ENCODE assay signal across 25 cellular contexts in the genomic region with DNA sequence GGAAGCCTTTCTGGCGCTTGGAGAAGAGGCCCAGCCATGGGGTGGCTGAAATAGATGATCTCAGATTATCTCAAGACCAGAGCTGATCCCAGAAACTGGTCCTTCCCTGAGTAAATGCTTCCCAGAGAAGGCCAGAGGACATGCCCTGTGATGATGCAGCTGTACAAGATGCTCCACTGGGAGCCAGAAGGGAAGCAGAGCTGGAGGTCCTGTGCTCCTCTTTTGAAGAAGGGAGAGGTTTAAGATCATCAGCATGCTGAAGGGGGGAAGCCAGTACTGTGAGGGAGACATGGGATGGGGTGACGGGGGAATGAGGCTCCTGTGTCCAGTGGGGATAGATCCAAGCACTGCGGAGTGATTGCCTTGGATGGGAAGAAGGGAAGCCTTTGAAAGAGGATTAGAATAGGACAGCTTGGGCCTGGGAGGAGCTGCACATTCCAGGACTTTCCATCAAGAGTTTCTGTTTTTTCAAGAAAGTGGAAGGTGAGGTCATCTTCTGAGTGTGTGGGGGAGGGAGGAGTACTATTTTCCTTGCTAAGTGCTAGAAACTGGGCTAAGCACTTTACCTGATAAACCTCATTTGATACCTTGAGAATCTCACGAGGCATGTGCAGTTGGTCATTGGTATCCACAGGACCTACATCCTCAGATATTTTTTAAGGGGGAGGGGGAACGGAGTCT. TPM values are rescaled to one million over a fixed set of nuclear protein-coding genes. Genes with fewer than 3 reads are reported as not detected.
DNase-seq lines count a peak whose midpoint lies in the region; ATAC-seq, FAIRE-seq and TF ChIP-seq lines count a peak whose summit lies in the region.
"Had no signal": no experiment of that assay in that cellular context is flagged by ENCODE, and none has a peak within 500 bp of the region (broad histone marks: within the 10 kb centered on the region; RNA-seq: fewer than 3 reads in every experiment).

No MANE protein-coding gene starts in this region.

- no peak for FAIRE-seq in keratinocyte (lab: Jason Lieb, UNC)
- FAIRE-seq in GM19239 (lab: Jason Lieb, UNC) = no peak
- FAIRE-seq: frontal cortex had no signal

- 59% methylated on average over 5 of the region's 5 CpGs for WGBS in SK-N-SH (ENCODE audit: low lambda C conversion rate)
- 88 to 89% methylated on average over 5 of the region's 5 CpGs for WGBS in sigmoid colon, 2 donors

- no peaks in the 10 kb centered on the region for H3K9me1 ChIP-seq in keratinocyte (ENCODE audit: control insufficient read depth, extremely low read depth, insufficient read depth, low read length)

- no peak for TF ChIP-seq POLR2A in sigmoid colon (IDR thresholded peaks at IDR 0.05)

- H3K9ac ChIP-seq in SK-N-SH (no peak overlapping the region), keratinocyte (ENCODE audit: control insufficient read depth, extremely low read depth, insufficient read depth, low read length) (no peak overlapping the region)

- no peaks in the 10 kb centered on the region for H3F3A ChIP-seq in SK-N-SH (replicated peaks; ENCODE audit: insufficient read depth)

- TF ChIP-seq RAD21 in SK-N-SH (IDR thresholded peaks at IDR 0.05; ENCODE audit: low read length) = no peak

- no peak overlapping the region for H3K27ac ChIP-seq in SK-N-SH (ENCODE audit: low read depth in 2 of 2, low read length in 1 of 2)
- no peak overlapping the region for H3K27ac ChIP-seq in keratinocyte (ENCODE audit: control insufficient read depth, insufficient read depth, low read length)
- H3K27ac ChIP-seq in sigmoid colon = no peak overlapping the region
- H3K27ac ChIP-seq: adrenal gland, PC-9 had no signal

- H3K36me3 ChIP-seq in SK-N-SH (replicated peaks in 1 of 2; ENCODE audit: control insufficient read depth in 1 of 2, insufficient read depth in 2 of 2, low read length in 1 of 2) (no peaks in the 10 kb centered on the region), keratinocyte (ENCODE audit: control insufficient read depth in 2 of 2, extremely low read depth in 1 of 2, insufficient read depth in 2 of 2, low read length in 2 of 2) (no peaks in the 10 kb centered on the region), sigmoid colon (no peaks in the 10 kb centered on the region)
- H3K36me3 ChIP-seq: adrenal gland had no signal

- no peak for TF ChIP-seq EP300 in SK-N-SH (IDR thresholded peaks at IDR 0.05; ENCODE audit: borderline replicate concordance in 1 of 2, low read depth in 1 of 2, low read length in 1 of 2)
- TF ChIP-seq EP300 in sigmoid colon (IDR thresholded peaks at IDR 0.05) = no peak

- dilution Hi-C loops in keratinocyte (cut with MboI; ENCODE audit: extremely low pct_ligation_motif_present, low sequenced_read_pairs) = no loop called here

- H2AFZ ChIP-seq in SK-N-SH (ENCODE audit: low read depth) = no peak overlapping the region
- H2AFZ ChIP-seq in keratinocyte (ENCODE audit: control insufficient read depth, low read length) = peak overlapping the region; percentile 9
- H2AFZ ChIP-seq: PC-9 had no signal

- intact Hi-C loops in sigmoid colon (cut with DNase I) = no loop called here

- POLR2A ChIA-PET in SK-N-SH (lab: Yijun Ruan, JAX) = no interaction called here

- H4K20me1 ChIP-seq in SK-N-SH (ENCODE audit: insufficient read depth) (no peaks in the 10 kb centered on the region), keratinocyte (ENCODE audit: control insufficient read depth, extremely low read depth, insufficient read depth, low read length) (no peaks in the 10 kb centered on the region)

- no peaks in the 10 kb centered on the region for H3K9me2 ChIP-seq in SK-N-SH

- TF ChIP-seq CTCF in SK-N-SH (IDR thresholded peaks at IDR 0.05) (no peak), keratinocyte (optimal IDR thresholded peaks at IDR 0.05 in 1 of 3, IDR thresholded peaks at IDR 0.05 in 1 of 3, conservative IDR thresholded peaks at IDR 0.05 in 1 of 3; ENCODE audit: extremely low read depth in 1 of 3, insufficient read depth in 2 of 3, low read length in 3 of 3) (no peak), sigmoid colon (IDR thresholded peaks at IDR 0.05) (no peak)

- H3K27me3 ChIP-seq in SK-N-SH (ENCODE audit: insufficient read depth) = peaks cover 6% of the 10 kb centered on the region; the same call in 1 of the 2 replicates
- H3K27me3 ChIP-seq in keratinocyte (ENCODE audit: control insufficient read depth, extremely low read depth, insufficient read depth, low read length) = no peaks in the 10 kb centered on the region
- H3K27me3 ChIP-seq in sigmoid colon = peaks cover 0 to 8% (median 0%) of the 10 kb centered on the region in 3 donors

- H3K4me1 ChIP-seq in SK-N-SH (ENCODE audit: control insufficient read depth in 1 of 2, insufficient read depth in 2 of 2, low read depth in 1 of 2, low read length in 1 of 2) (no peaks in the 10 kb centered on the region; a peak in 1 of 4 replicates), keratinocyte (ENCODE audit: control insufficient read depth, extremely low read depth, insufficient read depth, low read length) (peaks cover 33% of the 10 kb centered on the region), sigmoid colon (peaks cover 0 to 7% (median 0%) of the 10 kb centered on the region in 4 donors)
- H3K4me1 ChIP-seq: adrenal gland had no signal

- H3K79me2 ChIP-seq in SK-N-SH (ENCODE audit: insufficient read depth) (no peaks in the 10 kb centered on the region), keratinocyte (ENCODE audit: control insufficient read depth, insufficient read depth, low read length) (no peaks in the 10 kb centered on the region)

- CTCF ChIA-PET in SK-N-SH (lab: Yijun Ruan, JAX) = interaction anchor here (1.2 to 14.8 kb wide), 7 partner anchors 9 to 96 kb away, joined by 3 to 228 read pairs (median 10); a partner anchor contains a TSS

- peak overlapping the region; percentile 37; the same call in 1 of the 2 replicates for H3K4me2 ChIP-seq in SK-N-SH
- H3K4me2 ChIP-seq in keratinocyte (ENCODE audit: control insufficient read depth, extremely low read depth, insufficient read depth, low read depth, low read length) = no peak overlapping the region
- H3K4me2 ChIP-seq: PC-9 had no signal

- DNase-seq in SK-N-SH (no peak), amniotic epithelial cell (ENCODE audit: low read depth) (peak; percentile 74), keratinocyte (ENCODE audit: low read depth, low spot score) (no peak), sigmoid colon (peak; percentile 17), GM19239 (ENCODE audit: insufficient read length, low spot score) (no peak), epidermal melanocyte (ENCODE audit: insufficient read length, low spot score) (no peak)
- DNase-seq: 8988T; activated CD4-positive, alpha-beta T cell treated with anti-CD3 and anti-CD28 coated beads for 48 hours; activated CD8-positive, alpha-beta memory T cell treated with anti-CD3 and anti-CD28 coated beads, Interleukin-2, amount 10 ng/mL, durations not matched to agents 7 days and 5 days; central memory CD4-positive, alpha-beta T cell; COR-L47; DND-41; erythroblast; KBM-7; left cardiac atrium; NCI-H187; NCI-H82; nephron progenitor cell; PC-9 had no signal

- no peak for ATAC-seq in SK-N-SH treated with all-trans-retinoic acid at 6 μM for 48 hours
- ATAC-seq in GM19023 (IDR thresholded peaks at IDR 0.05; ENCODE audit: unreplicated experiment) = no peak
- ATAC-seq: activated CD8-positive, alpha-beta memory T cell treated with anti-CD3 and anti-CD28 coated beads, Interleukin-2, amount 10 ng/mL, durations not matched to agents 7 days and 5 days had no signal

- H3K9me3 ChIP-seq in SK-N-SH = no peaks in the 10 kb centered on the region
- no peaks in the 10 kb centered on the region for H3K9me3 ChIP-seq in keratinocyte (ENCODE audit: control insufficient read depth, low read depth, low read length)
- H3K9me3 ChIP-seq in sigmoid colon = no peaks in the 10 kb centered on the region
- H3K9me3 ChIP-seq: adrenal gland had no signal

- H3K4me3 ChIP-seq in SK-N-SH (ENCODE audit: low read depth in 2 of 2, low read length in 1 of 2) (no peak overlapping the region), keratinocyte (ENCODE audit: control insufficient read depth in 2 of 3, extremely low read depth in 1 of 3, insufficient read depth in 2 of 3, low read depth in 1 of 3, low read length in 3 of 3) (no peak overlapping the region), sigmoid colon (no peak overlapping the region)
- H3K4me3 ChIP-seq: adrenal gland, PC-9 had no signal

TF ChIP-seq in SK-N-SH, 30 proteins besides CTCF, POLR2A, EP300 and RAD21 (continues in another document):
- TF ChIP-seq RXRA (IDR thresholded peaks at IDR 0.05; ENCODE audit: borderline replicate concordance, low read depth) = no peak

TF ChIP-seq in SK-N-SH treated with all-trans-retinoic acid at 6 μM for 48 hours, 23 proteins besides CTCF, POLR2A, EP300 and RAD21 (continues in another document):
- TF ChIP-seq TOX (CRISPR knock-in tag; IDR thresholded peaks at IDR 0.05; ENCODE audit: borderline replicate concordance) = no peak
- TF ChIP-seq ISL1 (CRISPR knock-in tag; IDR thresholded peaks at IDR 0.05) = no peak
- TF ChIP-seq TCF4 (CRISPR knock-in tag; IDR thresholded peaks at IDR 0.05; ENCODE audit: borderline replicate concordance) = no peak
- TF ChIP-seq BACH2 (CRISPR knock-in tag; IDR thresholded peaks at IDR 0.05; ENCODE audit: borderline replicate concordance) = no peak

RNA-seq across cellular contexts. Expression of a gene that starts 16.4 kb away (rescaled TPM):
- polyA plus RNA-seq in SK-N-SH (2012; rRNA removed) (not detected in 2 replicates), keratinocyte (29.7 to 56.5 TPM (median 31.9 TPM) in 3 replicates), sigmoid colon (1 to 10 TPM; 1.2 to 3.2 (median 1.8) TPM)
- polyA plus RNA-seq in SK-N-SH (2012; cell fraction: cytosol; rRNA removed) = not detected in 2 replicates
- 0.01 TPM in 1 of 2 replicates, not detected in the other for polyA plus RNA-seq in SK-N-SH (2012; cell fraction: nucleus; rRNA removed)
- polyA plus RNA-seq in keratinocyte (2011; ENCODE audit: low read depth) = 33.1 TPM
- 33.5 and 59.6 TPM in 2 replicates for polyA plus RNA-seq in keratinocyte (2011; cell fraction: cytosol; rRNA removed)
- 58.5 and 90.2 TPM in 2 replicates for polyA plus RNA-seq in keratinocyte (2011; cell fraction: nucleus; rRNA removed)
- polyA plus RNA-seq in keratinocyte (2012; ENCODE audit: low replicate concordance) = 36.8 and 91.2 TPM in 2 replicates
- 29.3 to 58.7 TPM (median 57.8 TPM) in 3 replicates for polyA minus RNA-seq in keratinocyte
- 41.8 TPM for polyA minus RNA-seq in keratinocyte (2011; cell fraction: cytosol; rRNA and poly(A)+ RNA removed)
- 34.5 and 48.1 TPM in 2 replicates for polyA minus RNA-seq in keratinocyte (2011; cell fraction: nucleus; rRNA and poly(A)+ RNA removed)
- total RNA-seq in sigmoid colon = 1 to 10 TPM; 2.8 to 5.3 (median 4.3) TPM
- total RNA-seq: activated CD8-positive, alpha-beta memory T cell treated with anti-CD3 and anti-CD28 coated beads, Interleukin-2, amount 10 ng/mL, durations not matched to agents 7 days and 5 days; PC-9; progenitor cell of endocrine pancreas; urinary bladder had no signal

RNA-seq across cellular contexts. Expression of a gene that starts 20.1 kb away (rescaled TPM):
- not detected in 2 replicates for polyA plus RNA-seq in SK-N-SH (2012; rRNA removed)
- not detected in 2 replicates for polyA plus RNA-seq in SK-N-SH (2012; cell fraction: cytosol; rRNA removed)
- 0.01 and 0.07 TPM in 2 replicates for polyA plus RNA-seq in SK-N-SH (2012; cell fraction: nucleus; rRNA removed)
- polyA plus RNA-seq in keratinocyte = 0.25 to 0.42 TPM in 2 of 3 replicates, not detected in the other
- not detected for polyA plus RNA-seq in keratinocyte (2011; ENCODE audit: low read depth)
- 0.01 TPM in 1 of 2 replicates, not detected in the other for polyA plus RNA-seq in keratinocyte (2011; cell fraction: cytosol; rRNA removed)
- not detected in 2 replicates for polyA plus RNA-seq in keratinocyte (2011; cell fraction: nucleus; rRNA removed)
- 0.13 and 0.59 TPM in 2 replicates for polyA plus RNA-seq in keratinocyte (2012; ENCODE audit: low replicate concordance)
- polyA minus RNA-seq in keratinocyte = not detected in 3 replicates
- polyA minus RNA-seq in keratinocyte (2011; cell fraction: cytosol; rRNA and poly(A)+ RNA removed) = not detected
- polyA minus RNA-seq in keratinocyte (2011; cell fraction: nucleus; rRNA and poly(A)+ RNA removed) = not detected in 2 replicates
- not detected for total RNA-seq in sigmoid colon
- polyA plus RNA-seq in sigmoid colon = under 1 TPM in 1 of 3 donors, not detected in 2; 0.04 TPM
- total RNA-seq: activated CD8-positive, alpha-beta memory T cell treated with anti-CD3 and anti-CD28 coated beads, Interleukin-2, amount 10 ng/mL, durations not matched to agents 7 days and 5 days; adrenal gland; progenitor cell of endocrine pancreas; urinary bladder had no signal
- polyA plus RNA-seq: adrenal gland, urinary bladder had no signal

Comparison
In these comparisons a context has a peak if more than half of its experiments do, and no peak if none do; other contexts are left out.
1. DNase-seq: peak in amniotic epithelial cell (single experiment) and sigmoid colon (single experiment); none in SK-N-SH (single experiment), keratinocyte (single experiment), GM19239 (single experiment) and epidermal melanocyte (single experiment).
2. RNA of a gene that starts 16.4 kb away (polyA plus RNA-seq): 29.7 to 91.2 TPM in keratinocyte; 1.2 to 3.2 TPM in sigmoid colon and 0.01 TPM in SK-N-SH; every median in the first group is over 4 times any median in the second.